ENCODE assay signal across 1 cellular context in the genomic region with DNA sequence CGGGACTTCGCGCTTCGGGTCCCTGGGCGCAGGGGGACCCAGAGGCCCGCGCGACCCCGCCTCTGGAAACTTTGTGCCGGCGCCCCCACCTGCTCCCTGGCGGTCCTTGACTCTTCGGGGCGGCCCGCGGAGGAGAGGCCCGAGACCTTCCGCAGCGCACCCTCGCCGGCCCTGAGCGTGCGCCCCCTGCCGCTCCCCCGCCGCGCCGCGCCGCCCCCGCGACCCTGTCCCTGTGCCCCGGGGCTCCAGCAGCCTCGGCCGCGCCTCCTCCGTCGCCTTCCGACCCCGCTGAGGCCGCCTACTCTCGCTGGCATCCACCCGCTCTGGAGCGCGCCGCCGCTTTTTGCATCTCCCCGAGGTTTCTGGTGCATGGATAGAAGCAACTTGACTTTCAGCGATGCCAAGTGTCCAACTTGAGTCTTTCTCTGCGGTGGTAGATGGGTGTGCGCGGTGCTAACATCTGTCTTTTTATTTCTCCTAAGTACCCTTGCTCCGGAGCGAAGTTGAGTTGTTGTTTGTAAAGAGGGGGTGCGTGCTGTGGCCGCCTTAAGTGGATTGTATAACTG.
TF ChIP-seq lines count a peak whose summit lies in the region.

No MANE protein-coding gene starts in this region.

TF ChIP-seq in K562, 482 proteins besides CTCF, POLR2A, EP300 and RAD21 (continued from another document and continues in another):
- TF ChIP-seq, protein P1, sequence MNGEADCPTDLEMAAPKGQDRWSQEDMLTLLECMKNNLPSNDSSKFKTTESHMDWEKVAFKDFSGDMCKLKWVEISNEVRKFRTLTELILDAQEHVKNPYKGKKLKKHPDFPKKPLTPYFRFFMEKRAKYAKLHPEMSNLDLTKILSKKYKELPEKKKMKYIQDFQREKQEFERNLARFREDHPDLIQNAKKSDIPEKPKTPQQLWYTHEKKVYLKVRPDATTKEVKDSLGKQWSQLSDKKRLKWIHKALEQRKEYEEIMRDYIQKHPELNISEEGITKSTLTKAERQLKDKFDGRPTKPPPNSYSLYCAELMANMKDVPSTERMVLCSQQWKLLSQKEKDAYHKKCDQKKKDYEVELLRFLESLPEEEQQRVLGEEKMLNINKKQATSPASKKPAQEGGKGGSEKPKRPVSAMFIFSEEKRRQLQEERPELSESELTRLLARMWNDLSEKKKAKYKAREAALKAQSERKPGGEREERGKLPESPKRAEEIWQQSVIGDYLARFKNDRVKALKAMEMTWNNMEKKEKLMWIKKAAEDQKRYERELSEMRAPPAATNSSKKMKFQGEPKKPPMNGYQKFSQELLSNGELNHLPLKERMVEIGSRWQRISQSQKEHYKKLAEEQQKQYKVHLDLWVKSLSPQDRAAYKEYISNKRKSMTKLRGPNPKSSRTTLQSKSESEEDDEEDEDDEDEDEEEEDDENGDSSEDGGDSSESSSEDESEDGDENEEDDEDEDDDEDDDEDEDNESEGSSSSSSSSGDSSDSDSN (IDR thresholded peaks at IDR 0.05; ENCODE audit: borderline replicate concordance in 1 of 2, low read depth in 2 of 2, low read length in 2 of 2), result 0 out of 4 replicates have a peak, but pooled peaks have one; percentile 64 to 75
- TF ChIP-seq CBX3 (IDR thresholded peaks at IDR 0.05; ENCODE audit: borderline replicate concordance in 1 of 2, low read length in 2 of 2), result no peak
- TF ChIP-seq, protein P2, sequence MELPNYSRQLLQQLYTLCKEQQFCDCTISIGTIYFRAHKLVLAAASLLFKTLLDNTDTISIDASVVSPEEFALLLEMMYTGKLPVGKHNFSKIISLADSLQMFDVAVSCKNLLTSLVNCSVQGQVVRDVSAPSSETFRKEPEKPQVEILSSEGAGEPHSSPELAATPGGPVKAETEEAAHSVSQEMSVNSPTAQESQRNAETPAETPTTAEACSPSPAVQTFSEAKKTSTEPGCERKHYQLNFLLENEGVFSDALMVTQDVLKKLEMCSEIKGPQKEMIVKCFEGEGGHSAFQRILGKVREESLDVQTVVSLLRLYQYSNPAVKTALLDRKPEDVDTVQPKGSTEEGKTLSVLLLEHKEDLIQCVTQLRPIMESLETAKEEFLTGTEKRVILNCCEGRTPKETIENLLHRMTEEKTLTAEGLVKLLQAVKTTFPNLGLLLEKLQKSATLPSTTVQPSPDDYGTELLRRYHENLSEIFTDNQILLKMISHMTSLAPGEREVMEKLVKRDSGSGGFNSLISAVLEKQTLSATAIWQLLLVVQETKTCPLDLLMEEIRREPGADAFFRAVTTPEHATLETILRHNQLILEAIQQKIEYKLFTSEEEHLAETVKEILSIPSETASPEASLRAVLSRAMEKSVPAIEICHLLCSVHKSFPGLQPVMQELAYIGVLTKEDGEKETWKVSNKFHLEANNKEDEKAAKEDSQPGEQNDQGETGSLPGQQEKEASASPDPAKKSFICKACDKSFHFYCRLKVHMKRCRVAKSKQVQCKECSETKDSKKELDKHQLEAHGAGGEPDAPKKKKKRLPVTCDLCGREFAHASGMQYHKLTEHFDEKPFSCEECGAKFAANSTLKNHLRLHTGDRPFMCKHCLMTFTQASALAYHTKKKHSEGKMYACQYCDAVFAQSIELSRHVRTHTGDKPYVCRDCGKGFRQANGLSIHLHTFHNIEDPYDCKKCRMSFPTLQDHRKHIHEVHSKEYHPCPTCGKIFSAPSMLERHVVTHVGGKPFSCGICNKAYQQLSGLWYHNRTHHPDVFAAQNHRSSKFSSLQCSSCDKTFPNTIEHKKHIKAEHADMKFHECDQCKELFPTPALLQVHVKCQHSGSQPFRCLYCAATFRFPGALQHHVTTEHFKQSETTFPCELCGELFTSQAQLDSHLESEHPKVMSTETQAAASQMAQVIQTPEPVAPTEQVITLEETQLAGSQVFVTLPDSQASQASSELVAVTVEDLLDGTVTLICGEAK (IDR thresholded peaks at IDR 0.05), result peak; percentile 32; the same call in 1 of the 2 replicates
- TF ChIP-seq, protein P2 (CRISPR knock-in tag; IDR thresholded peaks at IDR 0.05), result no peak
- no peak for TF ChIP-seq NELFE (IDR thresholded peaks at IDR 0.05; ENCODE audit: insufficient read depth, insufficient read length)
- TF ChIP-seq, protein P3, sequence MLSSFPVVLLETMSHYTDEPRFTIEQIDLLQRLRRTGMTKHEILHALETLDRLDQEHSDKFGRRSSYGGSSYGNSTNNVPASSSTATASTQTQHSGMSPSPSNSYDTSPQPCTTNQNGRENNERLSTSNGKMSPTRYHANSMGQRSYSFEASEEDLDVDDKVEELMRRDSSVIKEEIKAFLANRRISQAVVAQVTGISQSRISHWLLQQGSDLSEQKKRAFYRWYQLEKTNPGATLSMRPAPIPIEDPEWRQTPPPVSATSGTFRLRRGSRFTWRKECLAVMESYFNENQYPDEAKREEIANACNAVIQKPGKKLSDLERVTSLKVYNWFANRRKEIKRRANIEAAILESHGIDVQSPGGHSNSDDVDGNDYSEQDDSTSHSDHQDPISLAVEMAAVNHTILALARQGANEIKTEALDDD (IDR thresholded peaks at IDR 0.05), result no peak
- TF ChIP-seq TSC22D4 (tag; IDR thresholded peaks at IDR 0.05), result no peak
- TF ChIP-seq MTA1 (IDR thresholded peaks at IDR 0.05; ENCODE audit: borderline replicate concordance), result no peak
- TF ChIP-seq, protein P4, sequence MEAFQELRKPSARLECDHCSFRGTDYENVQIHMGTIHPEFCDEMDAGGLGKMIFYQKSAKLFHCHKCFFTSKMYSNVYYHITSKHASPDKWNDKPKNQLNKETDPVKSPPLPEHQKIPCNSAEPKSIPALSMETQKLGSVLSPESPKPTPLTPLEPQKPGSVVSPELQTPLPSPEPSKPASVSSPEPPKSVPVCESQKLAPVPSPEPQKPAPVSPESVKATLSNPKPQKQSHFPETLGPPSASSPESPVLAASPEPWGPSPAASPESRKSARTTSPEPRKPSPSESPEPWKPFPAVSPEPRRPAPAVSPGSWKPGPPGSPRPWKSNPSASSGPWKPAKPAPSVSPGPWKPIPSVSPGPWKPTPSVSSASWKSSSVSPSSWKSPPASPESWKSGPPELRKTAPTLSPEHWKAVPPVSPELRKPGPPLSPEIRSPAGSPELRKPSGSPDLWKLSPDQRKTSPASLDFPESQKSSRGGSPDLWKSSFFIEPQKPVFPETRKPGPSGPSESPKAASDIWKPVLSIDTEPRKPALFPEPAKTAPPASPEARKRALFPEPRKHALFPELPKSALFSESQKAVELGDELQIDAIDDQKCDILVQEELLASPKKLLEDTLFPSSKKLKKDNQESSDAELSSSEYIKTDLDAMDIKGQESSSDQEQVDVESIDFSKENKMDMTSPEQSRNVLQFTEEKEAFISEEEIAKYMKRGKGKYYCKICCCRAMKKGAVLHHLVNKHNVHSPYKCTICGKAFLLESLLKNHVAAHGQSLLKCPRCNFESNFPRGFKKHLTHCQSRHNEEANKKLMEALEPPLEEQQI (IDR thresholded peaks at IDR 0.05), result no peak
- no peak for TF ChIP-seq XRCC5 (IDR thresholded peaks at IDR 0.05; ENCODE audit: low read depth, low read length)
- TF ChIP-seq PURB (CRISPR knock-in tag; IDR thresholded peaks at IDR 0.05; ENCODE audit: low read depth), result no peak
- no peak for TF ChIP-seq SRF (CRISPR knock-in tag; IDR thresholded peaks at IDR 0.05)
- no peak for TF ChIP-seq GTF2A2 (tag; IDR thresholded peaks at IDR 0.05)
- no peak for TF ChIP-seq HNRNPH1 (optimal IDR thresholded peaks at IDR 0.05; ENCODE audit: low read depth, low read length)
- TF ChIP-seq GABPB1 (CRISPR knock-in tag; IDR thresholded peaks at IDR 0.05), result no peak
- TF ChIP-seq ZNF589 (CRISPR knock-in tag; IDR thresholded peaks at IDR 0.05; ENCODE audit: low read depth), result 0 out of 2 replicates have a peak, but pooled peaks have one; percentile 7
- no peak for TF ChIP-seq NCOR1 (IDR thresholded peaks at IDR 0.05)
- TF ChIP-seq ARID2 (IDR thresholded peaks at IDR 0.05), result no peak
- TF ChIP-seq, protein P5, sequence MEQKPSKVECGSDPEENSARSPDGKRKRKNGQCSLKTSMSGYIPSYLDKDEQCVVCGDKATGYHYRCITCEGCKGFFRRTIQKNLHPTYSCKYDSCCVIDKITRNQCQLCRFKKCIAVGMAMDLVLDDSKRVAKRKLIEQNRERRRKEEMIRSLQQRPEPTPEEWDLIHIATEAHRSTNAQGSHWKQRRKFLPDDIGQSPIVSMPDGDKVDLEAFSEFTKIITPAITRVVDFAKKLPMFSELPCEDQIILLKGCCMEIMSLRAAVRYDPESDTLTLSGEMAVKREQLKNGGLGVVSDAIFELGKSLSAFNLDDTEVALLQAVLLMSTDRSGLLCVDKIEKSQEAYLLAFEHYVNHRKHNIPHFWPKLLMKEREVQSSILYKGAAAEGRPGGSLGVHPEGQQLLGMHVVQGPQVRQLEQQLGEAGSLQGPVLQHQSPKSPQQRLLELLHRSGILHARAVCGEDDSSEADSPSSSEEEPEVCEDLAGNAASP (IDR thresholded peaks at IDR 0.05), result no peak
- TF ChIP-seq PTRF (tag; IDR thresholded peaks at IDR 0.05), result no peak
- TF ChIP-seq, protein P6, sequence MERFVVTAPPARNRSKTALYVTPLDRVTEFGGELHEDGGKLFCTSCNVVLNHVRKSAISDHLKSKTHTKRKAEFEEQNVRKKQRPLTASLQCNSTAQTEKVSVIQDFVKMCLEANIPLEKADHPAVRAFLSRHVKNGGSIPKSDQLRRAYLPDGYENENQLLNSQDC (CRISPR knock-in tag; IDR thresholded peaks at IDR 0.05), result no peak
- no peak for TF ChIP-seq PRPF4 (IDR thresholded peaks at IDR 0.05; ENCODE audit: insufficient read depth, low read depth, low read length, poor library complexity, severe bottlenecking)
- TF ChIP-seq, protein P7, sequence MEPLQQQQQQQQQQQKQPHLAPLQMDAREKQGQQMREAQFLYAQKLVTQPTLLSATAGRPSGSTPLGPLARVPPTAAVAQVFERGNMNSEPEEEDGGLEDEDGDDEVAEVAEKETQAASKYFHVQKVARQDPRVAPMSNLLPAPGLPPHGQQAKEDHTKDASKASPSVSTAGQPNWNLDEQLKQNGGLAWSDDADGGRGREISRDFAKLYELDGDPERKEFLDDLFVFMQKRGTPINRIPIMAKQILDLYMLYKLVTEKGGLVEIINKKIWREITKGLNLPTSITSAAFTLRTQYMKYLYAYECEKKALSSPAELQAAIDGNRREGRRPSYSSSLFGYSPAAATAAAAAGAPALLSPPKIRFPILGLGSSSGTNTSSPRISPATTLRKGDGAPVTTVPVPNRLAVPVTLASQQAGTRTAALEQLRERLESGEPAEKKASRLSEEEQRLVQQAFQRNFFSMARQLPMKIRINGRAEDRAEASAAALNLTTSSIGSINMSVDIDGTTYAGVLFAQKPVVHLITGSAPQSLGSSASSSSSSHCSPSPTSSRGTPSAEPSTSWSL (CRISPR knock-in tag; IDR thresholded peaks at IDR 0.05; ENCODE audit: borderline replicate concordance), result no peak
- TF ChIP-seq POLR2B (IDR thresholded peaks at IDR 0.05; ENCODE audit: low read depth, partially characterized antibody), result no peak
- no peak for TF ChIP-seq RAD51 (IDR thresholded peaks at IDR 0.05; ENCODE audit: borderline replicate concordance, low read depth)
- no peak for TF ChIP-seq ZC3H8 (IDR thresholded peaks at IDR 0.05)
- no peak for TF ChIP-seq TAF9B (IDR thresholded peaks at IDR 0.05; ENCODE audit: partially characterized antibody)
- no peak for TF ChIP-seq DACH1 (IDR thresholded peaks at IDR 0.05; ENCODE audit: partially characterized antibody)
- 0 out of 4 replicates have a peak, but pooled peaks of 1 of the 2 experiments have one; percentile 26 for TF ChIP-seq MAZ (CRISPR knock-in tag; conservative IDR thresholded peaks at IDR 0.05 in 1 of 2, IDR thresholded peaks at IDR 0.05 in 1 of 2)
- TF ChIP-seq CTBP1 (IDR thresholded peaks at IDR 0.05; ENCODE audit: borderline replicate concordance), result peak; percentile 58
- no peak for TF ChIP-seq BMI1 (IDR thresholded peaks at IDR 0.05; ENCODE audit: low read length)
- TF ChIP-seq, protein P8, sequence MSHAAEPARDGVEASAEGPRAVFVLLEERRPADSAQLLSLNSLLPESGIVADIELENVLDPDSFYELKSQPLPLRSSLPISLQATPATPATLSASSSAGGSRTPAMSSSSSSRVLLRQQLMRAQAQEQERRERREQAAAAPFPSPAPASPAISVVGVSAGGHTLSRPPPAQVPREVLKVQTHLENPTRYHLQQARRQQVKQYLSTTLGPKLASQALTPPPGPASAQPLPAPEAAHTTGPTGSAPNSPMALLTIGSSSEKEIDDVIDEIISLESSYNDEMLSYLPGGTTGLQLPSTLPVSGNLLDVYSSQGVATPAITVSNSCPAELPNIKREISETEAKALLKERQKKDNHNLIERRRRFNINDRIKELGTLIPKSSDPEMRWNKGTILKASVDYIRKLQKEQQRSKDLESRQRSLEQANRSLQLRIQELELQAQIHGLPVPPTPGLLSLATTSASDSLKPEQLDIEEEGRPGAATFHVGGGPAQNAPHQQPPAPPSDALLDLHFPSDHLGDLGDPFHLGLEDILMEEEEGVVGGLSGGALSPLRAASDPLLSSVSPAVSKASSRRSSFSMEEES (CRISPR knock-in tag; IDR thresholded peaks at IDR 0.05), result no peak
- no peak for TF ChIP-seq POLR2AphosphoS2 (IDR thresholded peaks at IDR 0.05; ENCODE audit: low read length)
- TF ChIP-seq CBFA2T3 (IDR thresholded peaks at IDR 0.05), result no peak
- TF ChIP-seq HNRNPLL (IDR thresholded peaks at IDR 0.05; ENCODE audit: low read depth, low read length, poor library complexity, severe bottlenecking), result no peak
- TF ChIP-seq KHSRP (IDR thresholded peaks at IDR 0.05), result no peak
- TF ChIP-seq NFE2L1 (tag; IDR thresholded peaks at IDR 0.05; ENCODE audit: borderline replicate concordance, low read depth), result no peak
